In genomic region chr22:37233751-37234631, GRCh38 we compare ENCODE assay signal across 14 cellular contexts. TPM values are rescaled to one million over a fixed set of nuclear protein-coding genes. Genes with fewer than 3 reads are reported as not detected.
DNase-seq lines count a peak whose midpoint lies in the region; ATAC-seq, FAIRE-seq and TF ChIP-seq lines count a peak whose summit lies in the region.
"Had no signal": no experiment of that assay in that cellular context is flagged by ENCODE, and none has a peak within 500 bp of the region (broad histone marks: within the 10 kb centered on the region; RNA-seq: fewer than 3 reads in every experiment).

No MANE protein-coding gene starts in this region.

- POLR2A ChIA-PET in HepG2 (lab: Yijun Ruan, JAX) (no interaction called here), GM10248 (lab: Yijun Ruan, JAX) (no interaction called here)

- ATAC-seq in DND-41 (ENCODE audit: insufficient read depth, low read depth) (no peak), HepG2 (no peak), GM19035 (IDR thresholded peaks at IDR 0.05; ENCODE audit: unreplicated experiment) (no peak), GM18498 (IDR thresholded peaks at IDR 0.05; ENCODE audit: unreplicated experiment) (no peak)
- ATAC-seq in activated CD8-positive, alpha-beta memory T cell treated with anti-CD3 and anti-CD28 coated beads, Interleukin-2, amount 10 ng/mL, durations not matched to agents 7 days and 5 days = no peak
- ATAC-seq: psoas muscle had no signal

- peaks cover 90% of the 10 kb centered on the region for H3K36me3 Mint-ChIP-seq in activated CD8-positive, alpha-beta memory T cell treated with anti-CD3 and anti-CD28 coated beads, Interleukin-2, amount 10 ng/mL, durations not matched to agents 7 days and 5 days

- H3K36me3 ChIP-seq in BLaER1 = peaks cover 80% of the 10 kb centered on the region
- H3K36me3 ChIP-seq in DND-41 (ENCODE audit: insufficient read depth, low read length) = peaks cover 90% of the 10 kb centered on the region
- H3K36me3 ChIP-seq in HepG2 (replicated peaks in 1 of 2; ENCODE audit: control insufficient read depth in 1 of 2, insufficient read depth in 2 of 2, low read length in 2 of 2) = no peaks in the 10 kb centered on the region; a peak in 1 of 5 replicates
- H3K36me3 ChIP-seq: esophagus muscularis mucosa had no signal

- peaks cover 99% of the 10 kb centered on the region for H3K4me1 Mint-ChIP-seq in activated CD8-positive, alpha-beta memory T cell treated with anti-CD3 and anti-CD28 coated beads, Interleukin-2, amount 10 ng/mL, durations not matched to agents 7 days and 5 days

- H3K4me3 ChIP-seq in BLaER1 (no peak overlapping the region), DND-41 (ENCODE audit: low read depth in 1 of 2, low read length in 2 of 2) (no peak overlapping the region), HepG2 (replicated peaks in 1 of 3; ENCODE audit: insufficient read depth in 1 of 3, low read depth in 2 of 3, low read length in 3 of 3) (no peak overlapping the region)
- H3K4me3 ChIP-seq: esophagus muscularis mucosa, psoas muscle had no signal

- peak overlapping the region; percentile 89 for H3K27ac Mint-ChIP-seq in activated CD8-positive, alpha-beta memory T cell treated with anti-CD3 and anti-CD28 coated beads, Interleukin-2, amount 10 ng/mL, durations not matched to agents 7 days and 5 days

- intact Hi-C loops in HepG2 (cut with micrococcal nuclease; ENCODE audit: unreplicated experiment) = no loop called here

- TF ChIP-seq CTCF in DND-41 (IDR thresholded peaks at IDR 0.05; ENCODE audit: borderline replicate concordance, extremely low read depth, low read length, poor library complexity, severe bottlenecking) (no peak), HepG2 (CRISPR knock-in tag; IDR thresholded peaks at IDR 0.05) (no peak), GM10248 (IDR thresholded peaks at IDR 0.05; ENCODE audit: control extremely low read depth, extremely low read depth, low read depth, missing control alignments) (no peak)

- peak overlapping the region; percentile 43 for H3K4me3 Mint-ChIP-seq in activated CD8-positive, alpha-beta memory T cell treated with anti-CD3 and anti-CD28 coated beads, Interleukin-2, amount 10 ng/mL, durations not matched to agents 7 days and 5 days

- H2AFZ ChIP-seq in DND-41 (ENCODE audit: low read depth, low read length) = no peak overlapping the region
- H2AFZ ChIP-seq in HepG2 (ENCODE audit: low read length) = no peak overlapping the region

- in situ Hi-C loops in HepG2 (cut with HindIII; ENCODE audit: extremely low pct_ligation_motif_present, low pct_unique_long_range_greater_than_20kb) = no loop called here

- H3K27me3 ChIP-seq in BLaER1 = no peaks in the 10 kb centered on the region
- H3K27me3 ChIP-seq in DND-41 (ENCODE audit: insufficient read depth, low read length, poor library complexity) = no peaks in the 10 kb centered on the region
- peaks cover 4 to 17% of the 10 kb centered on the region in 2 experiments; a peak in 3 of 5 replicates for H3K27me3 ChIP-seq in HepG2 (ENCODE audit: control insufficient read depth in 1 of 2, insufficient read depth in 2 of 2, low read length in 2 of 2)

- H3K9me3 ChIP-seq in BLaER1 (no peaks in the 10 kb centered on the region), DND-41 (ENCODE audit: insufficient read depth, low read length, severe bottlenecking) (no peaks in the 10 kb centered on the region), HepG2 (ENCODE audit: low read length) (no peaks in the 10 kb centered on the region)
- H3K9me3 ChIP-seq: esophagus muscularis mucosa, psoas muscle had no signal

- H3K79me2 ChIP-seq in DND-41 (ENCODE audit: insufficient read depth, low read length) (peaks cover 67% of the 10 kb centered on the region), HepG2 (ENCODE audit: insufficient read depth, low read length) (no peaks in the 10 kb centered on the region)

- no peak for TF ChIP-seq RAD21 in HepG2 (CRISPR knock-in tag; IDR thresholded peaks at IDR 0.05)

- TF ChIP-seq EP300 in HepG2 (IDR thresholded peaks at IDR 0.05; ENCODE audit: low read depth in 2 of 2, low read length in 2 of 2) (no peak), HepG2 (CRISPR knock-in tag; IDR thresholded peaks at IDR 0.05; ENCODE audit: borderline replicate concordance) (no peak)

- no peak for TF ChIP-seq POLR2A in HepG2 (IDR thresholded peaks at IDR 0.05; ENCODE audit: insufficient read depth in 1 of 2, low read depth in 2 of 2, low read length in 2 of 2)

- peak overlapping the region; percentile 95 for H3K4me2 ChIP-seq in BLaER1
- H3K4me2 ChIP-seq in DND-41 (ENCODE audit: insufficient read depth, low read length) = no peak overlapping the region
- no peak overlapping the region for H3K4me2 ChIP-seq in HepG2 (ENCODE audit: low read depth, low read length)

- 30% methylated on average over 10 of the region's 27 CpGs for WGBS in HepG2 (ENCODE audit: low lambda C conversion rate)

- CTCF ChIA-PET in activated CD8-positive, alpha-beta memory T cell treated with anti-CD3 and anti-CD28 coated beads, Interleukin-2, amount 10 ng/mL, durations not matched to agents 7 days and 5 days (lab: Charles Lee) = interaction anchor here (1.7 to 7.6 kb wide), 2 partner anchors 9 to 26 kb away, joined by 6 to 112 read pairs; partner anchors contain the start of gene RAC2
- CTCF ChIA-PET in HepG2 (lab: Yijun Ruan, JAX; ENCODE audit: low intra/inter-chr PET ratio, low total read pairs) (no interaction called here), GM10248 (lab: Yijun Ruan, JAX) (interaction anchor here (1.1 to 2.3 kb wide), 3 partner anchors 26 to 34 kb away, joined by 3 to 9 read pairs (median 4); no protein-coding TSS in a partner anchor)

- no peak for FAIRE-seq in HepG2 (lab: Jason Lieb, UNC)
- FAIRE-seq: HTR-8/SVneo had no signal

- peaks cover 96% of the 10 kb centered on the region for H4K20me1 ChIP-seq in BLaER1
- peaks cover 67% of the 10 kb centered on the region for H4K20me1 ChIP-seq in DND-41 (ENCODE audit: insufficient read depth, low read length)
- no peaks in the 10 kb centered on the region for H4K20me1 ChIP-seq in HepG2 (ENCODE audit: insufficient read depth, low read length)

- H3K27ac ChIP-seq in BLaER1 (peak overlapping the region; percentile 12), DND-41 (ENCODE audit: low read length) (peak overlapping the region; percentile 19; the same call in 1 of the 2 replicates), HepG2 (ENCODE audit: extremely low read length, insufficient read depth, low read length) (no peak overlapping the region)
- H3K27ac ChIP-seq: esophagus muscularis mucosa, psoas muscle had no signal

- H3K9me3 Mint-ChIP-seq in activated CD8-positive, alpha-beta memory T cell treated with anti-CD3 and anti-CD28 coated beads, Interleukin-2, amount 10 ng/mL, durations not matched to agents 7 days and 5 days (ENCODE audit: low read depth) = no peaks in the 10 kb centered on the region

- DNase-seq in DND-41 (no peak), HepG2 (ENCODE audit: low spot score) (no peak), NCI-H1417 (lab: John Stamatoyannopoulos, UW) (no peak), GM10248 (ENCODE audit: extremely low spot score) (no peak)
- DNase-seq in activated CD8-positive, alpha-beta memory T cell treated with anti-CD3 and anti-CD28 coated beads, Interleukin-2, amount 10 ng/mL, durations not matched to agents 7 days and 5 days = peak; percentile 44
- DNase-seq: hippocampal formation, mesendoderm, NCI-H146 had no signal

- H3K4me1 ChIP-seq in BLaER1 (peaks cover 98% of the 10 kb centered on the region), DND-41 (ENCODE audit: insufficient read depth, low read length) (peaks cover 57% of the 10 kb centered on the region), HepG2 (ENCODE audit: insufficient read depth, low read length) (peaks cover 22% of the 10 kb centered on the region)
- H3K4me1 ChIP-seq: psoas muscle had no signal

- H3K9ac ChIP-seq in BLaER1 (0 out of 2 replicates have a peak overlapping the region, but pooled peaks have one; percentile 7), DND-41 (ENCODE audit: low read depth, low read length) (no peak overlapping the region), HepG2 (ENCODE audit: insufficient read depth, low read depth, low read length) (no peak overlapping the region)

- no peaks in the 10 kb centered on the region for H3K27me3 Mint-ChIP-seq in activated CD8-positive, alpha-beta memory T cell treated with anti-CD3 and anti-CD28 coated beads, Interleukin-2, amount 10 ng/mL, durations not matched to agents 7 days and 5 days

- BruUV-seq in HepG2 (replicated peaks; lab: Mats Ljungman, UMichigan) = no TSS peak

RNA-seq across cellular contexts. Expression of gene RAC2, which starts 10.1 kb away (rescaled TPM):
- total RNA-seq in activated CD8-positive, alpha-beta memory T cell treated with anti-CD3 and anti-CD28 coated beads, Interleukin-2, amount 10 ng/mL, durations not matched to agents 7 days and 5 days = 100 to 1,000 TPM; 834 to 907 TPM
- not detected in 2 replicates for total RNA-seq in HepG2 (2016; rRNA removed; fragmentation: Illumina TruSeq; extraction: Trizol)
- total RNA-seq in HepG2 (2016; cell fraction: cytosol; rRNA removed; fragmentation: Illumina TruSeq; extraction: Trizol; ENCODE audit: low read depth) = 0.18 TPM in 1 of 2 replicates, not detected in the other
- total RNA-seq in HepG2 (2016; cell fraction: insoluble cytoplasmic fraction; rRNA removed; fragmentation: Illumina TruSeq; extraction: Trizol) = not detected in 2 replicates
- 0.28 TPM in 1 of 2 replicates, not detected in the other for total RNA-seq in HepG2 (2016; cell fraction: membrane; rRNA removed; fragmentation: Illumina TruSeq; extraction: Trizol)
- total RNA-seq in HepG2 (2016; cell fraction: nucleus; rRNA removed; fragmentation: Illumina TruSeq; extraction: Trizol) = not detected in 2 replicates
- 0.73 and 0.86 TPM in 2 replicates for polyA plus RNA-seq in HepG2 (2011; rRNA removed)
- 0.35 and 0.56 TPM in 2 replicates for polyA plus RNA-seq in HepG2 (2011; cell fraction: cytosol; rRNA removed)
- polyA plus RNA-seq in HepG2 (2011; cell fraction: nucleus; rRNA removed) = 0.61 and 0.68 TPM in 2 replicates
- polyA plus RNA-seq in HepG2 (2012) = 0.39 TPM in 1 of 2 replicates, not detected in the other
- polyA plus RNA-seq in HepG2 (2016; cell fraction: cytosol; fragmentation: Illumina TruSeq; extraction: Trizol; ENCODE audit: low read depth) = 0.14 and 0.26 TPM in 2 replicates
- 0.21 TPM in 1 of 2 replicates, not detected in the other for polyA plus RNA-seq in HepG2 (2016; cell fraction: insoluble cytoplasmic fraction; fragmentation: Illumina TruSeq; extraction: Trizol; ENCODE audit: low read depth)
- 0.16 and 0.20 TPM in 2 replicates for polyA plus RNA-seq in HepG2 (2016; cell fraction: membrane; fragmentation: Illumina TruSeq; extraction: Trizol; ENCODE audit: low read depth)
- polyA plus RNA-seq in HepG2 (2016; cell fraction: nucleus; fragmentation: Illumina TruSeq; extraction: Trizol; ENCODE audit: insufficient read depth, low read depth) = 0.45 TPM in 1 of 2 replicates, not detected in the other
- 0.64 and 2.0 TPM in 2 replicates for polyA minus RNA-seq in HepG2 (2011; rRNA and poly(A)+ RNA removed; ENCODE audit: low replicate concordance)
- not detected in 2 replicates for polyA minus RNA-seq in HepG2 (2011; cell fraction: cytosol; rRNA and poly(A)+ RNA removed)
- 0.37 TPM in 1 of 2 replicates, not detected in the other for polyA minus RNA-seq in HepG2 (2011; cell fraction: nucleus; rRNA and poly(A)+ RNA removed)

RNA-seq across cellular contexts. Expression of gene SSTR3, which starts 21.7 kb away (rescaled TPM):
- total RNA-seq in activated CD8-positive, alpha-beta memory T cell treated with anti-CD3 and anti-CD28 coated beads, Interleukin-2, amount 10 ng/mL, durations not matched to agents 7 days and 5 days = 1 to 10 TPM; 1.3 to 2.2 TPM
- 0.39 and 0.64 TPM in 2 replicates for total RNA-seq in HepG2 (2016; rRNA removed; fragmentation: Illumina TruSeq; extraction: Trizol)
- 0.09 and 0.10 TPM in 2 replicates for total RNA-seq in HepG2 (2016; cell fraction: cytosol; rRNA removed; fragmentation: Illumina TruSeq; extraction: Trizol; ENCODE audit: low read depth)
- 0.39 and 0.49 TPM in 2 replicates for total RNA-seq in HepG2 (2016; cell fraction: insoluble cytoplasmic fraction; rRNA removed; fragmentation: Illumina TruSeq; extraction: Trizol)
- 0.25 and 0.38 TPM in 2 replicates for total RNA-seq in HepG2 (2016; cell fraction: membrane; rRNA removed; fragmentation: Illumina TruSeq; extraction: Trizol)
- 0.60 and 0.65 TPM in 2 replicates for total RNA-seq in HepG2 (2016; cell fraction: nucleus; rRNA removed; fragmentation: Illumina TruSeq; extraction: Trizol)
- 0.08 and 0.09 TPM in 2 replicates for polyA plus RNA-seq in HepG2 (2011; rRNA removed)
- 0.07 and 0.09 TPM in 2 replicates for polyA plus RNA-seq in HepG2 (2011; cell fraction: cytosol; rRNA removed)
- polyA plus RNA-seq in HepG2 (2011; cell fraction: nucleus; rRNA removed) = 0.21 and 0.35 TPM in 2 replicates
- polyA plus RNA-seq in HepG2 (2012) = 0.04 and 0.05 TPM in 2 replicates
- polyA plus RNA-seq in HepG2 (2016; cell fraction: cytosol; fragmentation: Illumina TruSeq; extraction: Trizol; ENCODE audit: low read depth) = 0.06 and 0.11 TPM in 2 replicates
- polyA plus RNA-seq in HepG2 (2016; cell fraction: insoluble cytoplasmic fraction; fragmentation: Illumina TruSeq; extraction: Trizol; ENCODE audit: low read depth) = 0.24 and 0.28 TPM in 2 replicates
- polyA plus RNA-seq in HepG2 (2016; cell fraction: membrane; fragmentation: Illumina TruSeq; extraction: Trizol; ENCODE audit: low read depth) = 0.11 and 0.14 TPM in 2 replicates
- polyA plus RNA-seq in HepG2 (2016; cell fraction: nucleus; fragmentation: Illumina TruSeq; extraction: Trizol; ENCODE audit: insufficient read depth, low read depth) = 0.53 and 0.95 TPM in 2 replicates
- 0.07 and 0.30 TPM in 2 replicates for polyA minus RNA-seq in HepG2 (2011; rRNA and poly(A)+ RNA removed; ENCODE audit: low replicate concordance)
- not detected in 2 replicates for polyA minus RNA-seq in HepG2 (2011; cell fraction: cytosol; rRNA and poly(A)+ RNA removed)
- polyA minus RNA-seq in HepG2 (2011; cell fraction: nucleus; rRNA and poly(A)+ RNA removed) = 0.13 TPM in 1 of 2 replicates, not detected in the other
- total RNA-seq: esophagus muscularis mucosa, psoas muscle had no signal

RNA-seq across cellular contexts. Expression of gene C1QTNF6, which starts 45.9 kb away (rescaled TPM):
- total RNA-seq in activated CD8-positive, alpha-beta memory T cell treated with anti-CD3 and anti-CD28 coated beads, Interleukin-2, amount 10 ng/mL, durations not matched to agents 7 days and 5 days = 1 to 10 TPM; 6.7 to 7.4 TPM
- 1.5 and 2.7 TPM in 2 replicates for total RNA-seq in HepG2 (2016; rRNA removed; fragmentation: Illumina TruSeq; extraction: Trizol)
- 0.40 and 0.97 TPM in 2 replicates for total RNA-seq in HepG2 (2016; cell fraction: cytosol; rRNA removed; fragmentation: Illumina TruSeq; extraction: Trizol; ENCODE audit: low read depth)
- total RNA-seq in HepG2 (2016; cell fraction: insoluble cytoplasmic fraction; rRNA removed; fragmentation: Illumina TruSeq; extraction: Trizol) = 1.1 and 2.5 TPM in 2 replicates
- total RNA-seq in HepG2 (2016; cell fraction: membrane; rRNA removed; fragmentation: Illumina TruSeq; extraction: Trizol) = 1.7 and 1.8 TPM in 2 replicates
- 4.5 and 5.3 TPM in 2 replicates for total RNA-seq in HepG2 (2016; cell fraction: nucleus; rRNA removed; fragmentation: Illumina TruSeq; extraction: Trizol)
- 6.9 and 10.7 TPM in 2 replicates for polyA plus RNA-seq in HepG2 (2011; rRNA removed)
- 3.0 and 4.1 TPM in 2 replicates for polyA plus RNA-seq in HepG2 (2011; cell fraction: cytosol; rRNA removed)
- polyA plus RNA-seq in HepG2 (2011; cell fraction: nucleus; rRNA removed) = 39.8 and 43.2 TPM in 2 replicates
- 4.1 and 5.1 TPM in 2 replicates for polyA plus RNA-seq in HepG2 (2012)
- polyA plus RNA-seq in HepG2 (2016; cell fraction: cytosol; fragmentation: Illumina TruSeq; extraction: Trizol; ENCODE audit: low read depth) = 0.60 and 1.2 TPM in 2 replicates
- polyA plus RNA-seq in HepG2 (2016; cell fraction: insoluble cytoplasmic fraction; fragmentation: Illumina TruSeq; extraction: Trizol; ENCODE audit: low read depth) = 1.7 and 1.9 TPM in 2 replicates
- 1.6 and 1.8 TPM in 2 replicates for polyA plus RNA-seq in HepG2 (2016; cell fraction: membrane; fragmentation: Illumina TruSeq; extraction: Trizol; ENCODE audit: low read depth)
- polyA plus RNA-seq in HepG2 (2016; cell fraction: nucleus; fragmentation: Illumina TruSeq; extraction: Trizol; ENCODE audit: insufficient read depth, low read depth) = 8.4 and 10.3 TPM in 2 replicates
- 8.3 and 36.4 TPM in 2 replicates for polyA minus RNA-seq in HepG2 (2011; rRNA and poly(A)+ RNA removed; ENCODE audit: low replicate concordance)
- polyA minus RNA-seq in HepG2 (2011; cell fraction: cytosol; rRNA and poly(A)+ RNA removed) = 2.5 and 4.0 TPM in 2 replicates
- polyA minus RNA-seq in HepG2 (2011; cell fraction: nucleus; rRNA and poly(A)+ RNA removed) = 18.0 and 21.3 TPM in 2 replicates

RNA-seq across cellular contexts. Expression of gene CYTH4, which starts 48.3 kb away (rescaled TPM):
- 100 to 1,000 TPM in 1 of 2 experiments, 10 to 100 TPM in 1; 97.8 to 123 TPM for total RNA-seq in activated CD8-positive, alpha-beta memory T cell treated with anti-CD3 and anti-CD28 coated beads, Interleukin-2, amount 10 ng/mL, durations not matched to agents 7 days and 5 days
- not detected in 2 replicates for total RNA-seq in HepG2 (2016; rRNA removed; fragmentation: Illumina TruSeq; extraction: Trizol)
- not detected in 2 replicates for total RNA-seq in HepG2 (2016; cell fraction: cytosol; rRNA removed; fragmentation: Illumina TruSeq; extraction: Trizol; ENCODE audit: low read depth)
- not detected in 2 replicates for total RNA-seq in HepG2 (2016; cell fraction: insoluble cytoplasmic fraction; rRNA removed; fragmentation: Illumina TruSeq; extraction: Trizol)
- total RNA-seq in HepG2 (2016; cell fraction: membrane; rRNA removed; fragmentation: Illumina TruSeq; extraction: Trizol) = not detected in 2 replicates
- not detected in 2 replicates for total RNA-seq in HepG2 (2016; cell fraction: nucleus; rRNA removed; fragmentation: Illumina TruSeq; extraction: Trizol)
- not detected in 2 replicates for polyA plus RNA-seq in HepG2 (2011; rRNA removed)
- polyA plus RNA-seq in HepG2 (2011; cell fraction: cytosol; rRNA removed) = 0.01 and 0.03 TPM in 2 replicates
- polyA plus RNA-seq in HepG2 (2011; cell fraction: nucleus; rRNA removed) = 0.05 and 0.11 TPM in 2 replicates
- polyA plus RNA-seq in HepG2 (2012) = not detected in 2 replicates
- polyA plus RNA-seq in HepG2 (2016; cell fraction: cytosol; fragmentation: Illumina TruSeq; extraction: Trizol; ENCODE audit: low read depth) = not detected in 2 replicates
- polyA plus RNA-seq in HepG2 (2016; cell fraction: insoluble cytoplasmic fraction; fragmentation: Illumina TruSeq; extraction: Trizol; ENCODE audit: low read depth) = not detected in 2 replicates
- polyA plus RNA-seq in HepG2 (2016; cell fraction: membrane; fragmentation: Illumina TruSeq; extraction: Trizol; ENCODE audit: low read depth) = not detected in 2 replicates
- not detected in 2 replicates for polyA plus RNA-seq in HepG2 (2016; cell fraction: nucleus; fragmentation: Illumina TruSeq; extraction: Trizol; ENCODE audit: insufficient read depth, low read depth)
- polyA minus RNA-seq in HepG2 (2011; rRNA and poly(A)+ RNA removed; ENCODE audit: low replicate concordance) = not detected in 2 replicates
- not detected in 2 replicates for polyA minus RNA-seq in HepG2 (2011; cell fraction: cytosol; rRNA and poly(A)+ RNA removed)
- polyA minus RNA-seq in HepG2 (2011; cell fraction: nucleus; rRNA and poly(A)+ RNA removed) = not detected in 2 replicates

Comparison
In these comparisons a context has a peak if more than half of its experiments do, and no peak if none do; other contexts are left out.
1. RNA of gene RAC2, which starts 10.1 kb away (total RNA-seq): 834 to 907 TPM in activated CD8-positive, alpha-beta memory T cell treated with anti-CD3 and anti-CD28 coated beads, Interleukin-2, amount 10 ng/mL, durations not matched to agents 7 days and 5 days; 0.18 to 0.28 TPM in HepG2; every median in the first group is over 100 times any median in the second.